9 cellular contexts compared by ENCODE assay signal in genomic region chr19:55119053-55119452, GRCh38. TPM values are rescaled to one million over a fixed set of nuclear protein-coding genes. Genes with fewer than 3 reads are reported as not detected.
DNase-seq lines count a peak whose midpoint lies in the region; ATAC-seq lines count a peak whose summit lies in the region.
"Had no signal": no experiment of that assay in that cellular context is flagged by ENCODE, and none has a peak within 500 bp of the region (broad histone marks: within the 10 kb centered on the region; RNA-seq: fewer than 3 reads in every experiment).

No MANE protein-coding gene starts in this region.

- peaks cover 3% of the 10 kb centered on the region for H3K27me3 ChIP-seq in CD4-positive, CD25-positive, alpha-beta regulatory T cell (ENCODE audit: control insufficient read depth, insufficient read depth, low read length)
- no peaks in the 10 kb centered on the region for H3K27me3 ChIP-seq in HUES48 (ENCODE audit: control insufficient read depth, insufficient read depth, low read length)
- H3K27me3 ChIP-seq in adipocyte (replicated peaks; ENCODE audit: control insufficient read depth, insufficient read depth, low read length) = peaks cover 8% of the 10 kb centered on the region

- intact Hi-C loops in posterior cingulate gyrus (cut with DNase I) = no loop called here

- H3K36me3 Mint-ChIP-seq in CD4-positive, CD25-positive, alpha-beta regulatory T cell = no peaks in the 10 kb centered on the region
- H3K36me3 Mint-ChIP-seq in naive thymus-derived CD8-positive, alpha-beta T cell = no peaks in the 10 kb centered on the region

- H3K27ac ChIP-seq in CD4-positive, CD25-positive, alpha-beta regulatory T cell (ENCODE audit: insufficient read depth, low read length, poor library complexity, severe bottlenecking) = no peak overlapping the region
- H3K27ac ChIP-seq in HUES48 (ENCODE audit: low read depth, low read length) = no peak overlapping the region

- POLR2A ChIA-PET in naive thymus-derived CD8-positive, alpha-beta T cell (lab: Charles Lee) = interaction anchor here (2.3 kb wide), 1 partner anchor 358 kb away, joined by 11 read pairs; the partner anchor contains the start of gene ZNF628

- peaks cover 22% of the 10 kb centered on the region for H3K27me3 Mint-ChIP-seq in CD4-positive, CD25-positive, alpha-beta regulatory T cell
- H3K27me3 Mint-ChIP-seq in naive thymus-derived CD8-positive, alpha-beta T cell = peaks cover 6 to 18% (median 13%) of the 10 kb centered on the region in 5 donors

- H3K27ac Mint-ChIP-seq in CD4-positive, CD25-positive, alpha-beta regulatory T cell = no peak overlapping the region
- H3K27ac Mint-ChIP-seq in naive thymus-derived CD8-positive, alpha-beta T cell = peak overlapping the region in 3 of 10 donors; percentile 16 to 40 (median 20)

- peak in 2 of 3 donors; percentile 23 to 52 for DNase-seq in CD4-positive, CD25-positive, alpha-beta regulatory T cell
- no peak for DNase-seq in adipocyte (ENCODE audit: low read depth)
- peak in 1 of 10 donors; percentile 15 for DNase-seq in naive thymus-derived CD8-positive, alpha-beta T cell
- DNase-seq in NCI-H2227 treated with DMSO at 0.1 percent for 48 hours (lab: John Stamatoyannopoulos, UW) = no peak
- DNase-seq in anterior cingulate cortex (lab: John Stamatoyannopoulos, UW) = no peak
- no peak for DNase-seq in posterior cingulate gyrus
- DNase-seq: kidney glomerular epithelial cell had no signal

- H3K9me3 ChIP-seq in CD4-positive, CD25-positive, alpha-beta regulatory T cell (ENCODE audit: control insufficient read depth in 2 of 2, low read length in 2 of 2) = no peaks in the 10 kb centered on the region
- H3K9me3 ChIP-seq in HUES48 (ENCODE audit: control insufficient read depth, insufficient read depth, low read length) = no peaks in the 10 kb centered on the region
- no peaks in the 10 kb centered on the region for H3K9me3 ChIP-seq in adipocyte (ENCODE audit: control insufficient read depth, low read length)

- peak overlapping the region; percentile 74 to 99 (median 86) for H3K4me3 Mint-ChIP-seq in CD4-positive, CD25-positive, alpha-beta regulatory T cell
- H3K4me3 Mint-ChIP-seq in naive thymus-derived CD8-positive, alpha-beta T cell = peak overlapping the region in 9 of 10 donors; percentile 16 to 90 (median 68)

- peaks cover 36% of the 10 kb centered on the region for H3K4me1 ChIP-seq in CD4-positive, CD25-positive, alpha-beta regulatory T cell (ENCODE audit: control insufficient read depth, insufficient read depth, low read length, poor library complexity, severe bottlenecking)
- H3K4me1 ChIP-seq in HUES48 (ENCODE audit: control insufficient read depth, insufficient read depth, low read length) (0 out of 2 replicates have a peak, but pooled peaks cover 6% of the 10 kb centered on the region), adipocyte (ENCODE audit: control insufficient read depth, insufficient read depth, low read length) (peaks cover 19% of the 10 kb centered on the region)

- H3K36me3 ChIP-seq in CD4-positive, CD25-positive, alpha-beta regulatory T cell (ENCODE audit: control insufficient read depth, insufficient read depth, low read length) = no peaks in the 10 kb centered on the region
- H3K36me3 ChIP-seq in HUES48 (ENCODE audit: control insufficient read depth, insufficient read depth, low read length) = no peaks in the 10 kb centered on the region
- H3K36me3 ChIP-seq in adipocyte (ENCODE audit: control insufficient read depth, insufficient read depth, low read length, severe bottlenecking) = no peaks in the 10 kb centered on the region

- no peak overlapping the region for H3K4me3 ChIP-seq in CD4-positive, CD25-positive, alpha-beta regulatory T cell (ENCODE audit: low read depth, low read length)
- H3K4me3 ChIP-seq in HUES48 (ENCODE audit: low read depth, low read length) (peak overlapping the region; percentile 74), adipocyte (ENCODE audit: low read length) (peak overlapping the region; percentile 87)

- ATAC-seq in CD4-positive, CD25-positive, alpha-beta regulatory T cell (ENCODE audit: low read depth in 2 of 2) = no peak
- ATAC-seq in naive thymus-derived CD8-positive, alpha-beta T cell = no peak
- ATAC-seq in HG03442 (IDR thresholded peaks at IDR 0.05; ENCODE audit: unreplicated experiment) = no peak

- H3K9ac ChIP-seq in HUES48 (ENCODE audit: low read depth, low read length) (0 out of 2 replicates have a peak overlapping the region, but pooled peaks have one; percentile 23), adipocyte (ENCODE audit: low read length) (peak overlapping the region; percentile 90)

- peaks cover 0 to 3% (median 0%) of the 10 kb centered on the region in 7 donors for H3K9me3 Mint-ChIP-seq in CD4-positive, CD25-positive, alpha-beta regulatory T cell
- H3K9me3 Mint-ChIP-seq in naive thymus-derived CD8-positive, alpha-beta T cell = no peaks in the 10 kb centered on the region

- H3K4me1 Mint-ChIP-seq in CD4-positive, CD25-positive, alpha-beta regulatory T cell = peaks cover 9 to 45% (median 26%) of the 10 kb centered on the region in 4 donors
- peaks cover 20 to 40% (median 38%) of the 10 kb centered on the region in 4 donors for H3K4me1 Mint-ChIP-seq in naive thymus-derived CD8-positive, alpha-beta T cell

RNA-seq across cellular contexts. Expression of gene PPP1R12C, which starts 1.6 kb away (rescaled TPM):
- total RNA-seq in CD4-positive, CD25-positive, alpha-beta regulatory T cell = 191 TPM
- polyA plus RNA-seq in CD4-positive, CD25-positive, alpha-beta regulatory T cell = 1 to 10 TPM; 2.2 to 5.9 (median 3.8) TPM
- total RNA-seq in naive thymus-derived CD8-positive, alpha-beta T cell = 100 to 1,000 TPM; 140 to 141 TPM
- polyA plus RNA-seq in naive thymus-derived CD8-positive, alpha-beta T cell = 1 to 10 TPM; 2.7 to 6.2 (median 3.9) TPM

RNA-seq across cellular contexts. Expression of gene TNNT1, which starts 30.0 kb away (rescaled TPM):
- total RNA-seq in CD4-positive, CD25-positive, alpha-beta regulatory T cell = not detected
- polyA plus RNA-seq in CD4-positive, CD25-positive, alpha-beta regulatory T cell = not detected
- total RNA-seq in naive thymus-derived CD8-positive, alpha-beta T cell = not detected
- polyA plus RNA-seq in naive thymus-derived CD8-positive, alpha-beta T cell = not detected

RNA-seq across cellular contexts. Expression of gene TNNI3, which starts 38.5 kb away (rescaled TPM):
- not detected for total RNA-seq in CD4-positive, CD25-positive, alpha-beta regulatory T cell
- polyA plus RNA-seq in CD4-positive, CD25-positive, alpha-beta regulatory T cell = not detected
- total RNA-seq in naive thymus-derived CD8-positive, alpha-beta T cell = not detected
- not detected for polyA plus RNA-seq in naive thymus-derived CD8-positive, alpha-beta T cell

RNA-seq across cellular contexts. Expression of gene EPS8L1, which starts 43.4 kb away (rescaled TPM):
- 4.4 TPM for total RNA-seq in CD4-positive, CD25-positive, alpha-beta regulatory T cell
- 1 to 10 TPM in 3 of 4 donors, under 1 TPM in 1; 0.41 to 4.0 (median 1.3) TPM for polyA plus RNA-seq in CD4-positive, CD25-positive, alpha-beta regulatory T cell
- under 1 TPM in 1 of 2 experiments, not detected in 1; 0.39 TPM for total RNA-seq in naive thymus-derived CD8-positive, alpha-beta T cell
- polyA plus RNA-seq in naive thymus-derived CD8-positive, alpha-beta T cell = 1 to 10 TPM in 1 of 3 donors, under 1 TPM in 2; 0.81 to 2.1 (median 0.85) TPM

RNA-seq across cellular contexts. Expression of gene DNAAF3, which starts 47.4 kb away (rescaled TPM):
- not detected for total RNA-seq in CD4-positive, CD25-positive, alpha-beta regulatory T cell
- not detected for polyA plus RNA-seq in CD4-positive, CD25-positive, alpha-beta regulatory T cell
- not detected for total RNA-seq in naive thymus-derived CD8-positive, alpha-beta T cell
- not detected for polyA plus RNA-seq in naive thymus-derived CD8-positive, alpha-beta T cell

Comparison
In these comparisons a context has a peak if more than half of its experiments do, and no peak if none do; other contexts are left out.
1. DNase-seq: peak in CD4-positive, CD25-positive, alpha-beta regulatory T cell (2 of 3); none in adipocyte (single experiment), NCI-H2227 treated with DMSO at 0.1 percent for 48 hours (single experiment), anterior cingulate cortex (0 of 58) and posterior cingulate gyrus (0 of 10).